ENCODE assay signal across 17 cellular contexts in genomic region chr12:107442593-107442992, GRCh38.
DNase-seq lines count a peak whose midpoint lies in the region; ATAC-seq and TF ChIP-seq lines count a peak whose summit lies in the region.
"Had no signal": no experiment of that assay in that cellular context is flagged by ENCODE, and none has a peak within 500 bp of the region (broad histone marks: within the 10 kb centered on the region; RNA-seq: fewer than 3 reads in every experiment).

No MANE protein-coding gene starts in this region.

- no peaks in the 10 kb centered on the region for H3K9me3 ChIP-seq in GM23248 (ENCODE audit: low read depth)
- no peaks in the 10 kb centered on the region for H3K9me3 ChIP-seq in CD4-positive, alpha-beta memory T cell (ENCODE audit: control insufficient read depth in 1 of 2, low read length in 2 of 2)
- no peaks in the 10 kb centered on the region for H3K9me3 ChIP-seq in right atrium auricular region

- H3K4me1 ChIP-seq in ACC112 (ENCODE audit: control insufficient read depth, insufficient read depth, low read length, unreplicated experiment) (no peaks in the 10 kb centered on the region), GM23248 (ENCODE audit: insufficient read depth) (0 out of 2 replicates have a peak, but pooled peaks cover 8% of the 10 kb centered on the region), right atrium auricular region (no peaks in the 10 kb centered on the region)
- H3K4me1 ChIP-seq in CD4-positive, alpha-beta memory T cell (ENCODE audit: insufficient read depth, low read length): peaks cover 4% of the 10 kb centered on the region

- peak overlapping the region; percentile 61 for H3K4me3 ChIP-seq in ACC112 (ENCODE audit: low read depth, low read length)
- H3K4me3 ChIP-seq in GM23248: peak overlapping the region; percentile 61
- H3K4me3 ChIP-seq in CD4-positive, alpha-beta memory T cell (ENCODE audit: low read length in 2 of 2): no peak overlapping the region
- H3K4me3 ChIP-seq in right atrium auricular region: no peak overlapping the region

- peak overlapping the region; percentile 47 to 86 (median 47) for H3K27ac Mint-ChIP-seq in nephron
- H3K27ac Mint-ChIP-seq in CD4-positive, alpha-beta memory T cell: peak overlapping the region in 1 of 7 donors; percentile 25
- H3K27ac Mint-ChIP-seq: progenitor cell of endocrine pancreas had no signal

- ATAC-seq in HG02884 (IDR thresholded peaks at IDR 0.05; ENCODE audit: unreplicated experiment): no peak
- no peak for ATAC-seq in HG02623 (IDR thresholded peaks at IDR 0.05; ENCODE audit: unreplicated experiment)
- ATAC-seq: HCT116, Right ventricle myocardium inferior had no signal

- DNase-seq in GM23248 (peak; percentile 35), astrocyte of the hippocampus (ENCODE audit: low read depth, low spot score) (peak; percentile 11), right atrium auricular region (ENCODE audit: low spot score) (no peak)
- no peak for DNase-seq in CD4-positive, alpha-beta memory T cell
- DNase-seq: activated CD4-positive, alpha-beta T cell treated with anti-CD3 and anti-CD28 coated beads for 1 hour; activated T-cell treated with anti-CD3 and anti-CD28 coated beads, Interleukin-2, amount 50 U/mL, for 1 hour; amniotic stem cell; cortex of kidney; NCI-H1092 treated with DMSO at 0.1 percent for 48 hours; NCI-H2171 treated with DMSO at 0.1 percent for 48 hours had no signal

- H2AFZ ChIP-seq in ACC112 (ENCODE audit: low read length, unreplicated experiment) (peak overlapping the region; percentile 49), GM23248 (peak overlapping the region; percentile 86)

- H3K4me1 Mint-ChIP-seq in nephron: peaks cover 20% of the 10 kb centered on the region
- H3K4me1 Mint-ChIP-seq in CD4-positive, alpha-beta memory T cell: peaks cover 14 to 43% (median 17%) of the 10 kb centered on the region in 4 donors

- H3K9me3 Mint-ChIP-seq in nephron: no peaks in the 10 kb centered on the region
- peaks cover 0 to 2% (median 0%) of the 10 kb centered on the region in 8 donors for H3K9me3 Mint-ChIP-seq in CD4-positive, alpha-beta memory T cell

- H3K36me3 Mint-ChIP-seq in nephron (ENCODE audit: low read depth): no peaks in the 10 kb centered on the region
- peaks cover 0 to 9% of the 10 kb centered on the region in 2 donors for H3K36me3 Mint-ChIP-seq in CD4-positive, alpha-beta memory T cell

- no peak overlapping the region for H3K4me3 Mint-ChIP-seq in nephron
- H3K4me3 Mint-ChIP-seq in CD4-positive, alpha-beta memory T cell: peak overlapping the region in 4 of 8 donors; percentile 21 to 73 (median 38)

- H3F3A ChIP-seq in GM23248 (ENCODE audit: insufficient read depth): no peaks in the 10 kb centered on the region

- CTCF ChIA-PET in CD4-positive, alpha-beta memory T cell (lab: Charles Lee; ENCODE audit: partially characterized antibody): no interaction called here

- H3K27me3 ChIP-seq in ACC112 (ENCODE audit: insufficient read depth, low read length): no peaks in the 10 kb centered on the region
- H3K27me3 ChIP-seq in GM23248 (replicated peaks; ENCODE audit: insufficient read depth): no peaks in the 10 kb centered on the region
- no peaks in the 10 kb centered on the region for H3K27me3 ChIP-seq in CD4-positive, alpha-beta memory T cell (ENCODE audit: insufficient read depth, low read length)
- H3K27me3 ChIP-seq in right atrium auricular region: no peaks in the 10 kb centered on the region

- H3K9ac ChIP-seq in GM23248: peak overlapping the region; percentile 70

- H3K9me2 ChIP-seq in GM23248 (ENCODE audit: insufficient read depth): no peaks in the 10 kb centered on the region

- H3K27ac ChIP-seq in ACC112 (ENCODE audit: low read depth, low read length) (peak overlapping the region; percentile 48), GM23248 (no peak overlapping the region), right atrium auricular region (no peak overlapping the region)
- H3K27ac ChIP-seq in CD4-positive, alpha-beta memory T cell (ENCODE audit: low read depth, low read length): no peak overlapping the region

- no peaks in the 10 kb centered on the region for H4K20me1 ChIP-seq in GM23248 (ENCODE audit: insufficient read depth)

- H3K36me3 ChIP-seq in ACC112 (ENCODE audit: insufficient read depth, low read length) (no peaks in the 10 kb centered on the region), GM23248 (ENCODE audit: low read depth) (no peaks in the 10 kb centered on the region), right atrium auricular region (no peaks in the 10 kb centered on the region)
- no peaks in the 10 kb centered on the region for H3K36me3 ChIP-seq in CD4-positive, alpha-beta memory T cell (ENCODE audit: insufficient read depth, low read length)

- TF ChIP-seq CTCF in nephron (IDR thresholded peaks at IDR 0.05; ENCODE audit: unreplicated experiment in 3 of 3): no peak
- TF ChIP-seq CTCF in right atrium auricular region (IDR thresholded peaks at IDR 0.05): no peak

- peaks cover 25% of the 10 kb centered on the region for H3K27me3 Mint-ChIP-seq in nephron (ENCODE audit: low read depth)
- H3K27me3 Mint-ChIP-seq in CD4-positive, alpha-beta memory T cell: no peaks in the 10 kb centered on the region

- no peaks in the 10 kb centered on the region for H3K79me2 ChIP-seq in ACC112 (ENCODE audit: control insufficient read depth, insufficient read depth, low read length, unreplicated experiment)
- H3K79me2 ChIP-seq in GM23248 (ENCODE audit: insufficient read depth): no peaks in the 10 kb centered on the region

- intact Hi-C loops in CD4-positive, alpha-beta memory T cell (cut with micrococcal nuclease): no loop called here

- 67 to 70% methylated on average over 3 of the region's 3 CpGs for WGBS in GM23248 (ENCODE audit: low coverage in 1 of 2, low lambda C conversion rate in 2 of 2, missing lambda C conversion rate in 2 of 2), 2 experiments

- peak overlapping the region; percentile 85 for H3K4me2 ChIP-seq in GM23248 (ENCODE audit: unreplicated experiment)

- in situ Hi-C loops in GM23248 (cut with MboI): no loop called here

- POLR2A ChIA-PET in CD4-positive, alpha-beta memory T cell (lab: Charles Lee; ENCODE audit: partially characterized antibody): no interaction called here

Comparison
In these comparisons a context has a peak if more than half of its experiments do, and no peak if none do; other contexts are left out.
1. H3K4me3 ChIP-seq: peak in ACC112 (single experiment) and GM23248 (single experiment); none in CD4-positive, alpha-beta memory T cell (0 of 2) and right atrium auricular region (0 of 2).
2. DNase-seq: peak in GM23248 (single experiment) and astrocyte of the hippocampus (single experiment); none in CD4-positive, alpha-beta memory T cell (0 of 5) and right atrium auricular region (single experiment).